8 cellular contexts compared by ENCODE assay signal in genomic region chr3:88203537-88204143, GRCh38. TPM values are rescaled to one million over a fixed set of nuclear protein-coding genes. Genes with fewer than 3 reads are reported as not detected.
DNase-seq lines count a peak whose midpoint lies in the region; ATAC-seq and TF ChIP-seq lines count a peak whose summit lies in the region.

No MANE protein-coding gene starts in this region.

- CTCF ChIA-PET in activated CD8-positive, alpha-beta T cell treated with anti-CD3 and anti-CD28 coated beads, Interleukin-2, amount 10 ng/mL, durations not matched to agents 7 days and 5 days (lab: Charles Lee) = no interaction called here

- ATAC-seq in GM19324 (IDR thresholded peaks at IDR 0.05; ENCODE audit: low FRiP score, unreplicated experiment) = peak; percentile 91
- peak; percentile 93 for ATAC-seq in HG03280 (IDR thresholded peaks at IDR 0.05; ENCODE audit: unreplicated experiment)
- ATAC-seq in activated CD8-positive, alpha-beta T cell treated with anti-CD3 and anti-CD28 coated beads, Interleukin-2, amount 10 ng/mL, durations not matched to agents 7 days and 5 days = peak; percentile 65
- ATAC-seq in naive thymus-derived CD8-positive, alpha-beta T cell = peak; percentile 57 to 62
- ATAC-seq in thoracic aorta (ENCODE audit: insufficient number of reproducible peaks, low FRiP score, low read depth) = no peak

- H3K9me3 Mint-ChIP-seq in activated CD8-positive, alpha-beta T cell treated with anti-CD3 and anti-CD28 coated beads, Interleukin-2, amount 10 ng/mL, durations not matched to agents 7 days and 5 days (ENCODE audit: insufficient read depth) = no peaks in the 10 kb centered on the region
- H3K9me3 Mint-ChIP-seq in naive thymus-derived CD8-positive, alpha-beta T cell = no peaks in the 10 kb centered on the region

- H3K36me3 ChIP-seq in thoracic aorta = no peaks in the 10 kb centered on the region

- H3K27me3 ChIP-seq in thoracic aorta (replicated peaks; ENCODE audit: insufficient read depth) = no peaks in the 10 kb centered on the region

- H3K4me1 Mint-ChIP-seq in activated CD8-positive, alpha-beta T cell treated with anti-CD3 and anti-CD28 coated beads, Interleukin-2, amount 10 ng/mL, durations not matched to agents 7 days and 5 days (ENCODE audit: low read depth) = no peaks in the 10 kb centered on the region
- peaks cover 0 to 2% (median under 1%) of the 10 kb centered on the region in 4 donors for H3K4me1 Mint-ChIP-seq in naive thymus-derived CD8-positive, alpha-beta T cell

- peaks cover 5% of the 10 kb centered on the region for H3K27me3 Mint-ChIP-seq in activated CD8-positive, alpha-beta T cell treated with anti-CD3 and anti-CD28 coated beads, Interleukin-2, amount 10 ng/mL, durations not matched to agents 7 days and 5 days (ENCODE audit: low read depth)
- peaks cover 0 to 5% (median 2%) of the 10 kb centered on the region in 5 donors for H3K27me3 Mint-ChIP-seq in naive thymus-derived CD8-positive, alpha-beta T cell

- H3K27ac ChIP-seq in thoracic aorta = no peak overlapping the region

- POLR2A ChIA-PET in activated CD8-positive, alpha-beta T cell treated with anti-CD3 and anti-CD28 coated beads, Interleukin-2, amount 10 ng/mL, durations not matched to agents 7 days and 5 days (lab: Charles Lee) = no interaction called here
- POLR2A ChIA-PET in naive thymus-derived CD8-positive, alpha-beta T cell (lab: Charles Lee) = no interaction called here

- H3K4me1 ChIP-seq in thoracic aorta (ENCODE audit: control insufficient read depth in 1 of 2, low read depth in 2 of 2) = no peaks in the 10 kb centered on the region

- no peak for TF ChIP-seq POLR2A in erythroblast (IDR thresholded peaks at IDR 0.05; ENCODE audit: low read length)

- H3K36me3 Mint-ChIP-seq in activated CD8-positive, alpha-beta T cell treated with anti-CD3 and anti-CD28 coated beads, Interleukin-2, amount 10 ng/mL, durations not matched to agents 7 days and 5 days (ENCODE audit: low read depth) = no peaks in the 10 kb centered on the region
- no peaks in the 10 kb centered on the region for H3K36me3 Mint-ChIP-seq in naive thymus-derived CD8-positive, alpha-beta T cell

- DNase-seq in COLO829 (ENCODE audit: low spot score) (peak; percentile 64), NCI-H526 treated with DMSO at 0.1 percent for 48 hours (lab: John Stamatoyannopoulos, UW) (peak; percentile 10), erythroblast (lab: John Stamatoyannopoulos, UW) (peak; percentile 63 to 77), thoracic aorta (ENCODE audit: low spot score) (no peak)
- peak; percentile 63 for DNase-seq in activated CD8-positive, alpha-beta T cell treated with anti-CD3 and anti-CD28 coated beads, Interleukin-2, amount 10 ng/mL, durations not matched to agents 7 days and 5 days
- peak in 8 of 10 donors; percentile 2 to 32 (median 18) for DNase-seq in naive thymus-derived CD8-positive, alpha-beta T cell

- no peaks in the 10 kb centered on the region for H3K9me3 ChIP-seq in thoracic aorta

- no peak overlapping the region for H3K27ac Mint-ChIP-seq in activated CD8-positive, alpha-beta T cell treated with anti-CD3 and anti-CD28 coated beads, Interleukin-2, amount 10 ng/mL, durations not matched to agents 7 days and 5 days
- H3K27ac Mint-ChIP-seq in naive thymus-derived CD8-positive, alpha-beta T cell = no peak overlapping the region

- peak; percentile 74 for TF ChIP-seq CTCF in thoracic aorta (IDR thresholded peaks at IDR 0.05)

- H3K4me3 ChIP-seq in thoracic aorta = no peak overlapping the region

- H3K4me3 Mint-ChIP-seq in activated CD8-positive, alpha-beta T cell treated with anti-CD3 and anti-CD28 coated beads, Interleukin-2, amount 10 ng/mL, durations not matched to agents 7 days and 5 days = no peak overlapping the region
- H3K4me3 Mint-ChIP-seq in naive thymus-derived CD8-positive, alpha-beta T cell = no peak overlapping the region

RNA-seq across cellular contexts. Expression of gene C3orf38, which starts 53.9 kb away (rescaled TPM):
- 10 to 100 TPM; 28.0 to 28.8 TPM for total RNA-seq in activated CD8-positive, alpha-beta T cell treated with anti-CD3 and anti-CD28 coated beads, Interleukin-2, amount 10 ng/mL, durations not matched to agents 7 days and 5 days
- 10 to 100 TPM; 41.3 to 46.6 TPM for total RNA-seq in naive thymus-derived CD8-positive, alpha-beta T cell
- 10 to 100 TPM; 16.9 to 19.4 (median 17.8) TPM for polyA plus RNA-seq in naive thymus-derived CD8-positive, alpha-beta T cell
- 10 to 100 TPM; 20.8 to 32.2 TPM for total RNA-seq in thoracic aorta
